8 cellular contexts compared by ENCODE assay signal in the genomic region with DNA sequence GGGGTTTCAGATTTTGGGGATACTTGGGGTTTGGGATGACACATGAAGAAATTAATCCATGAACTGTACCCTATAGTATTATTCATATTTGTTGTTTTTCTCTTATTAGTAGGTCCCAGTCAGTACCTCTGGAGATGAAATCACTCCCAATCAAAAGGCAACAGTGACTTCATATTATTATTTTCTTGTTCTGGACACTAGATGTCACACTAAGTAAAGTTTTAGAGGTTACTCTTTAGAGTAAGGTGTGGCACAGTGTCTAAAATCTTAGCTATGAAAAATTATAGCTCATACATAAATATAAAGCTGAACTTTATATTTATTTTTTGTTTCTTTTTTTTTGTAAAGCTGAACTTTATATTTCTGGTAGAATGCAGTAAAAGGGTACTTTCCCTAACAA. TPM values are rescaled to one million over a fixed set of nuclear protein-coding genes. Genes with fewer than 3 reads are reported as not detected.
DNase-seq lines count a peak whose midpoint lies in the region; ATAC-seq, FAIRE-seq and TF ChIP-seq lines count a peak whose summit lies in the region.

No MANE protein-coding gene starts in this region.

- no peak overlapping the region for H3K4me3 Mint-ChIP-seq in stimulated activated effector memory CD8-positive, alpha-beta T cell treated with anti-CD3 and anti-CD28 coated beads, Interleukin-12 subunit alpha, Interleukin-12 subunit beta, amount 100 ng/mL, for 72 hours

- H3K27me3 ChIP-seq in gastroesophageal sphincter, result no peaks in the 10 kb centered on the region

- no peaks in the 10 kb centered on the region for H3K4me1 Mint-ChIP-seq in stimulated activated effector memory CD8-positive, alpha-beta T cell treated with anti-CD3 and anti-CD28 coated beads, Interleukin-12 subunit alpha, Interleukin-12 subunit beta, amount 100 ng/mL, for 72 hours

- TF ChIP-seq POLR2A in gastroesophageal sphincter (IDR thresholded peaks at IDR 0.05), result no peak

- H3K36me3 ChIP-seq in gastroesophageal sphincter, result peaks cover 0 to 38% of the 10 kb centered on the region in 2 donors

- no peak overlapping the region for H3K27ac Mint-ChIP-seq in stimulated activated effector memory CD8-positive, alpha-beta T cell treated with anti-CD3 and anti-CD28 coated beads, Interleukin-12 subunit alpha, Interleukin-12 subunit beta, amount 100 ng/mL, for 72 hours

- DNase-seq in GM10266 (ENCODE audit: extremely low spot score), result peak; percentile 50
- DNase-seq in HTR-8/SVneo (ENCODE audit: insufficient read length, low spot score), result peak; percentile 33
- DNase-seq in SK-N-DZ (ENCODE audit: low spot score), result peak; percentile 40
- DNase-seq in stimulated activated effector memory CD8-positive, alpha-beta T cell treated with anti-CD3 and anti-CD28 coated beads, Interleukin-12 subunit alpha, Interleukin-12 subunit beta, amount 100 ng/mL, for 72 hours (ENCODE audit: low spot score in 2 of 2), result no peak

- no peak for ATAC-seq in gastroesophageal sphincter
- peak; percentile 77 for ATAC-seq in stimulated activated effector memory CD8-positive, alpha-beta T cell treated with anti-CD3 and anti-CD28 coated beads, Interleukin-12 subunit alpha, Interleukin-12 subunit beta, amount 100 ng/mL, for 72 hours
- no peak for ATAC-seq in HG03521 (IDR thresholded peaks at IDR 0.05; ENCODE audit: unreplicated experiment)
- ATAC-seq in GM19452 (IDR thresholded peaks at IDR 0.05; ENCODE audit: unreplicated experiment), result no peak
- no peak for ATAC-seq in GM21529 (IDR thresholded peaks at IDR 0.05; ENCODE audit: unreplicated experiment)

- peak; percentile 29 for TF ChIP-seq CTCF in GM10266 (IDR thresholded peaks at IDR 0.05; ENCODE audit: control insufficient read depth, insufficient read depth, low read depth, missing control alignments)
- peak; percentile 15 to 52 (median 41) for TF ChIP-seq CTCF in gastroesophageal sphincter (IDR thresholded peaks at IDR 0.05)

- H3K27ac ChIP-seq in gastroesophageal sphincter, result no peak overlapping the region

- no peak overlapping the region for H3K4me3 ChIP-seq in gastroesophageal sphincter

- no peak for FAIRE-seq in HTR-8/SVneo (lab: Jason Lieb, UNC)

- H3K36me3 Mint-ChIP-seq in stimulated activated effector memory CD8-positive, alpha-beta T cell treated with anti-CD3 and anti-CD28 coated beads, Interleukin-12 subunit alpha, Interleukin-12 subunit beta, amount 100 ng/mL, for 72 hours, result no peaks in the 10 kb centered on the region

- H3K4me1 ChIP-seq in gastroesophageal sphincter, result peaks cover 4 to 36% (median 4%) of the 10 kb centered on the region in 3 donors

- TF ChIP-seq EP300 in gastroesophageal sphincter (IDR thresholded peaks at IDR 0.05), result no peak

- H3K9me3 ChIP-seq in gastroesophageal sphincter, result no peaks in the 10 kb centered on the region

- H3K9me3 Mint-ChIP-seq in stimulated activated effector memory CD8-positive, alpha-beta T cell treated with anti-CD3 and anti-CD28 coated beads, Interleukin-12 subunit alpha, Interleukin-12 subunit beta, amount 100 ng/mL, for 72 hours, result no peaks in the 10 kb centered on the region

RNA-seq across cellular contexts. Expression of a gene that starts 35.1 kb away (rescaled TPM):
- polyA plus RNA-seq in SK-N-DZ (2014; cell fraction: cytosol; rRNA removed), result 5.1 and 10.9 TPM in 2 replicates
- 6.9 and 13.3 TPM in 2 replicates for polyA plus RNA-seq in SK-N-DZ (2014; cell fraction: nucleus; rRNA removed)
- total RNA-seq in gastroesophageal sphincter, result 100 to 1,000 TPM in 2 of 4 donors, 10 to 100 TPM in 2; 90.0 to 155 (median 98.4) TPM

RNA-seq across cellular contexts. Expression of a gene that starts 46.1 kb away (rescaled TPM):
- not detected in 2 replicates for polyA plus RNA-seq in SK-N-DZ (2014; cell fraction: cytosol; rRNA removed)
- polyA plus RNA-seq in SK-N-DZ (2014; cell fraction: nucleus; rRNA removed), result not detected in 2 replicates
- total RNA-seq in gastroesophageal sphincter, result 1 to 10 TPM; 1.4 to 2.4 (median 2.0) TPM

Comparison
In these comparisons a context has a peak if more than half of its experiments do, and no peak if none do; other contexts are left out.
1. DNase-seq: peak in GM10266 (single experiment), HTR-8/SVneo (single experiment) and SK-N-DZ (single experiment); none in stimulated activated effector memory CD8-positive, alpha-beta T cell treated with anti-CD3 and anti-CD28 coated beads, Interleukin-12 subunit alpha, Interleukin-12 subunit beta, amount 100 ng/mL, for 72 hours (0 of 2).